Comparison of ENCODE assay signal across 8 cellular contexts in genomic region chr16:67968440-67969285, GRCh38. TPM values are rescaled to one million over a fixed set of nuclear protein-coding genes. Genes with fewer than 3 reads are reported as not detected.
DNase-seq lines count a peak whose midpoint lies in the region; ATAC-seq and TF ChIP-seq lines count a peak whose summit lies in the region.

SLC12A4 (minus strand) TSS chr16:67968637; CDS start chr16:67968553, 84 bp downstream.

- peak within 1 kb of the TSS; percentile 85 to 89 for H3K9ac ChIP-seq in colonic mucosa (ENCODE audit: low read depth in 2 of 2, low read length in 2 of 2)

- H3K36me3 ChIP-seq in colonic mucosa = no peaks in the 10 kb centered on the region

- ATAC-seq in GM18498 (IDR thresholded peaks at IDR 0.05; ENCODE audit: unreplicated experiment) (peak; percentile 82), HG02759 (IDR thresholded peaks at IDR 0.05; ENCODE audit: unreplicated experiment) (peak; percentile 83)

- H3K4me3 Mint-ChIP-seq in activated CD4-positive, alpha-beta T cell treated with anti-CD3 and anti-CD28 coated beads, Interleukin-2, amount 10 ng/mL, durations not matched to agents 24 days and 14 days = peak within 1 kb of the TSS; percentile 97

- no peaks in the 10 kb centered on the region for H3K9me3 Mint-ChIP-seq in activated CD4-positive, alpha-beta T cell treated with anti-CD3 and anti-CD28 coated beads, Interleukin-2, amount 10 ng/mL, durations not matched to agents 24 days and 14 days

- no peaks in the 10 kb centered on the region for H3K27me3 ChIP-seq in colonic mucosa

- H3K27ac Mint-ChIP-seq in activated CD4-positive, alpha-beta T cell treated with anti-CD3 and anti-CD28 coated beads, Interleukin-2, amount 10 ng/mL, durations not matched to agents 24 days and 14 days = peak within 1 kb of the TSS; percentile 95

- H3K4me3 ChIP-seq in colonic mucosa = peak within 1 kb of the TSS; percentile 83

- peak within 1 kb of the TSS; percentile 91 for H3K27ac ChIP-seq in colonic mucosa

- H3K4me1 Mint-ChIP-seq in activated CD4-positive, alpha-beta T cell treated with anti-CD3 and anti-CD28 coated beads, Interleukin-2, amount 10 ng/mL, durations not matched to agents 24 days and 14 days = peaks cover 24% of the 10 kb centered on the region

- H3K4me1 ChIP-seq in colonic mucosa = peaks cover 6% of the 10 kb centered on the region

- peaks cover 2% of the 10 kb centered on the region for H3K27me3 Mint-ChIP-seq in activated CD4-positive, alpha-beta T cell treated with anti-CD3 and anti-CD28 coated beads, Interleukin-2, amount 10 ng/mL, durations not matched to agents 24 days and 14 days

- no peaks in the 10 kb centered on the region for H3K36me3 Mint-ChIP-seq in activated CD4-positive, alpha-beta T cell treated with anti-CD3 and anti-CD28 coated beads, Interleukin-2, amount 10 ng/mL, durations not matched to agents 24 days and 14 days (ENCODE audit: low read depth)

- DNase-seq in NCI-H2171 (lab: John Stamatoyannopoulos, UW) = peak; percentile 56
- peak; percentile 98 for DNase-seq in activated CD4-positive, alpha-beta T cell treated with anti-CD3 and anti-CD28 coated beads, Interleukin-2, amount 10 ng/mL, durations not matched to agents 24 days and 14 days
- DNase-seq in colonic mucosa = peak; percentile 82
- DNase-seq in left kidney (ENCODE audit: low read depth, low spot score) = peak; percentile 96
- DNase-seq in stimulated activated CD4-positive, alpha-beta T cell treated with anti-CD3 and anti-CD28 coated beads, Interleukin-2, amount 100 ng/mL, for 24 hours = peak; percentile 87 to 93
- DNase-seq in NCI-H1092 treated with DMSO at 0.1 percent for 48 hours (lab: John Stamatoyannopoulos, UW) = no peak

- H3K9me3 ChIP-seq in colonic mucosa = no peaks in the 10 kb centered on the region

- TF ChIP-seq CTCF in colonic mucosa (IDR thresholded peaks at IDR 0.05) = no peak

- intact Hi-C loops in activated CD4-positive, alpha-beta T cell treated with anti-CD3 and anti-CD28 coated beads, Interleukin-2, amount 10 ng/mL, durations not matched to agents 24 days and 14 days (cut with micrococcal nuclease) = loop anchor here (1.0 to 2.0 kb wide), 6 partner anchors 16 to 162 kb away; partner anchors contain the start of genes DDX28, DUS2, PSKH1 and RANBP10
- intact Hi-C loops in colonic mucosa (cut with DNase I) = no loop called here

RNA-seq across cellular contexts. Expression of gene SLC12A4, which starts in this region (rescaled TPM):
- total RNA-seq in activated CD4-positive, alpha-beta T cell treated with anti-CD3 and anti-CD28 coated beads, Interleukin-2, amount 10 ng/mL, durations not matched to agents 24 days and 14 days = 40.6 and 44.7 TPM in 2 replicates
- total RNA-seq in colonic mucosa = 10 to 100 TPM in 1 of 2 donors, 1 to 10 TPM in 1; 8.7 to 17.0 TPM
